Comparison of ENCODE assay signal across 8 cellular contexts in genomic region chr10:63267414-63268138, GRCh38.
DNase-seq lines count a peak whose midpoint lies in the region; ATAC-seq and TF ChIP-seq lines count a peak whose summit lies in the region.

No MANE protein-coding gene starts in this region.

- no peaks in the 10 kb centered on the region for H3K9me3 ChIP-seq in Loucy (ENCODE audit: insufficient read depth, low read depth, low read length)
- no peaks in the 10 kb centered on the region for H3K9me3 ChIP-seq in osteoblast (ENCODE audit: low read depth, low read length)

- H3K27ac Mint-ChIP-seq in activated naive CD4-positive, alpha-beta T cell treated with anti-CD3 and anti-CD28 coated beads, Interleukin-2, amount 10 ng/mL, durations not matched to agents 7 days and 5 days = peak overlapping the region; percentile 100
- H3K27ac Mint-ChIP-seq in activated T-helper 1 cell treated with anti-CD3 and anti-CD28 coated beads, Interleukin-12 subunit alpha, Interleukin-12 subunit beta, Interleukin-2, Interleukin-4 antibody, amounts not matched to agents 30 ng/mL and 10 ng/mL and 1 ng/mL, durations not matched to agents 14 hours and 24 hours and 36 hours = peak overlapping the region; percentile 98

- H3K27me3 ChIP-seq in Loucy (ENCODE audit: insufficient read depth, low read length, poor library complexity, severe bottlenecking) (no peaks in the 10 kb centered on the region), osteoblast (ENCODE audit: insufficient read depth, low read length) (no peaks in the 10 kb centered on the region)

- no peaks in the 10 kb centered on the region for H3F3A ChIP-seq in Loucy (ENCODE audit: low read depth)

- peak overlapping the region; percentile 95 for H3K4me3 Mint-ChIP-seq in activated naive CD4-positive, alpha-beta T cell treated with anti-CD3 and anti-CD28 coated beads, Interleukin-2, amount 10 ng/mL, durations not matched to agents 7 days and 5 days
- H3K4me3 Mint-ChIP-seq in activated T-helper 1 cell treated with anti-CD3 and anti-CD28 coated beads, Interleukin-12 subunit alpha, Interleukin-12 subunit beta, Interleukin-2, Interleukin-4 antibody, amounts not matched to agents 30 ng/mL and 10 ng/mL and 1 ng/mL, durations not matched to agents 14 hours and 24 hours and 36 hours = peak overlapping the region; percentile 95

- peak overlapping the region; percentile 84 for H3K4me3 ChIP-seq in Loucy (ENCODE audit: low read length, poor library complexity, severe bottlenecking)
- peak overlapping the region; percentile 75 for H3K4me3 ChIP-seq in osteoblast (ENCODE audit: insufficient read depth, low read length)

- H3K4me1 ChIP-seq in Loucy (ENCODE audit: insufficient read depth, low read length, poor library complexity, severe bottlenecking) (peaks cover 24% of the 10 kb centered on the region), osteoblast (ENCODE audit: insufficient read depth, low read length) (peaks cover 22% of the 10 kb centered on the region)

- peak overlapping the region; percentile 96 for H3K27ac ChIP-seq in osteoblast (ENCODE audit: low read depth, low read length)

- H4K20me1 ChIP-seq in Loucy (ENCODE audit: insufficient read depth, low read length, poor library complexity, severe bottlenecking) (peaks cover 48% of the 10 kb centered on the region), osteoblast (ENCODE audit: insufficient read depth, low read length) (no peaks in the 10 kb centered on the region)

- H2AFZ ChIP-seq in Loucy (ENCODE audit: low read length) = no peak overlapping the region
- no peak overlapping the region for H2AFZ ChIP-seq in osteoblast (ENCODE audit: low read length)

- peak overlapping the region; percentile 79 for H3K9ac ChIP-seq in Loucy (ENCODE audit: low read depth, low read length, poor library complexity, severe bottlenecking)

- H3K4me2 ChIP-seq in Loucy (ENCODE audit: low read depth, low read length, poor library complexity, severe bottlenecking) = peak overlapping the region; percentile 92
- H3K4me2 ChIP-seq in osteoblast (ENCODE audit: insufficient read depth, low read length) = peak overlapping the region; percentile 90

- CTCF ChIA-PET in activated naive CD4-positive, alpha-beta T cell treated with anti-CD3 and anti-CD28 coated beads, Interleukin-2, amount 10 ng/mL, durations not matched to agents 7 days and 5 days (lab: Charles Lee) = interaction anchor here (0.8 to 3.6 kb wide), 5 partner anchors 11 to 362 kb away, joined by 3 to 20 read pairs (median 4); no protein-coding TSS in a partner anchor

- no peaks in the 10 kb centered on the region for H3K9me3 Mint-ChIP-seq in activated naive CD4-positive, alpha-beta T cell treated with anti-CD3 and anti-CD28 coated beads, Interleukin-2, amount 10 ng/mL, durations not matched to agents 7 days and 5 days
- H3K9me3 Mint-ChIP-seq in activated T-helper 1 cell treated with anti-CD3 and anti-CD28 coated beads, Interleukin-12 subunit alpha, Interleukin-12 subunit beta, Interleukin-2, Interleukin-4 antibody, amounts not matched to agents 30 ng/mL and 10 ng/mL and 1 ng/mL, durations not matched to agents 14 hours and 24 hours and 36 hours = no peaks in the 10 kb centered on the region

- H3K4me1 Mint-ChIP-seq in activated naive CD4-positive, alpha-beta T cell treated with anti-CD3 and anti-CD28 coated beads, Interleukin-2, amount 10 ng/mL, durations not matched to agents 7 days and 5 days = peaks cover 19% of the 10 kb centered on the region
- peaks cover 27% of the 10 kb centered on the region for H3K4me1 Mint-ChIP-seq in activated T-helper 1 cell treated with anti-CD3 and anti-CD28 coated beads, Interleukin-12 subunit alpha, Interleukin-12 subunit beta, Interleukin-2, Interleukin-4 antibody, amounts not matched to agents 30 ng/mL and 10 ng/mL and 1 ng/mL, durations not matched to agents 14 hours and 24 hours and 36 hours (ENCODE audit: low read depth)

- H3K36me3 ChIP-seq in Loucy (ENCODE audit: insufficient read depth, low read length) (no peaks in the 10 kb centered on the region), osteoblast (ENCODE audit: insufficient read depth, low read length) (no peaks in the 10 kb centered on the region)

- intact Hi-C loops in activated T-helper 1 cell treated with anti-CD3 and anti-CD28 coated beads, Interleukin-12 subunit alpha, Interleukin-12 subunit beta, Interleukin-2, Interleukin-4 antibody, amounts not matched to agents 30 ng/mL and 10 ng/mL and 1 ng/mL, durations not matched to agents 14 hours and 24 hours and 36 hours (cut with micrococcal nuclease) = loop anchor here (1.0 to 5.0 kb wide), 7 partner anchors 50 to 1365 kb away; partner anchors contain the start of genes ARID5B and JMJD1C

- H3K79me2 ChIP-seq in Loucy (ENCODE audit: insufficient read depth, low read length) (peaks cover 84% of the 10 kb centered on the region), osteoblast (ENCODE audit: insufficient read depth, low read length) (peaks cover 79% of the 10 kb centered on the region)

- no peaks in the 10 kb centered on the region for H3K27me3 Mint-ChIP-seq in activated naive CD4-positive, alpha-beta T cell treated with anti-CD3 and anti-CD28 coated beads, Interleukin-2, amount 10 ng/mL, durations not matched to agents 7 days and 5 days
- no peaks in the 10 kb centered on the region for H3K27me3 Mint-ChIP-seq in activated T-helper 1 cell treated with anti-CD3 and anti-CD28 coated beads, Interleukin-12 subunit alpha, Interleukin-12 subunit beta, Interleukin-2, Interleukin-4 antibody, amounts not matched to agents 30 ng/mL and 10 ng/mL and 1 ng/mL, durations not matched to agents 14 hours and 24 hours and 36 hours (ENCODE audit: insufficient read depth)

- no peak for ATAC-seq in HG03378 (IDR thresholded peaks at IDR 0.05; ENCODE audit: unreplicated experiment)

- TF ChIP-seq CTCF in Loucy (conservative IDR thresholded peaks at IDR 0.05; ENCODE audit: low read length) (no peak), osteoblast (IDR thresholded peaks at IDR 0.05; ENCODE audit: extremely low read depth, low read depth, low read length) (no peak)

- peaks cover 13% of the 10 kb centered on the region for H3K36me3 Mint-ChIP-seq in activated naive CD4-positive, alpha-beta T cell treated with anti-CD3 and anti-CD28 coated beads, Interleukin-2, amount 10 ng/mL, durations not matched to agents 7 days and 5 days
- peaks cover 2% of the 10 kb centered on the region for H3K36me3 Mint-ChIP-seq in activated T-helper 1 cell treated with anti-CD3 and anti-CD28 coated beads, Interleukin-12 subunit alpha, Interleukin-12 subunit beta, Interleukin-2, Interleukin-4 antibody, amounts not matched to agents 30 ng/mL and 10 ng/mL and 1 ng/mL, durations not matched to agents 14 hours and 24 hours and 36 hours (ENCODE audit: low read depth)

- H3K9me2 ChIP-seq in Loucy (replicated peaks; ENCODE audit: low read depth, low read length) = no peaks in the 10 kb centered on the region

- no peak for DNase-seq in activated naive CD4-positive, alpha-beta T cell treated with anti-CD3 and anti-CD28 coated beads, Interleukin-2, amount 10 ng/mL, durations not matched to agents 7 days and 5 days
- DNase-seq in activated naive CD4-positive, alpha-beta T cell treated with anti-CD3 and anti-CD28 coated beads, Interleukin-2, amount 50 U/mL, for 16 hours = no peak
- DNase-seq in activated T-helper 1 cell treated with anti-CD3 and anti-CD28 coated beads, Interleukin-12 subunit alpha, Interleukin-12 subunit beta, Interleukin-2, Interleukin-4 antibody, amounts not matched to agents 30 ng/mL and 10 ng/mL and 1 ng/mL, durations not matched to agents 14 hours and 24 hours and 36 hours (ENCODE audit: low spot score) = no peak
- DNase-seq in germinal center (ENCODE audit: low spot score) (peak; percentile 37), osteoblast (ENCODE audit: insufficient read length, low spot score, missing footprints) (peak; percentile 42), NCI-H1105 treated with DMSO at 0.1 percent for 48 hours (lab: John Stamatoyannopoulos, UW) (no peak)

Comparison
In these comparisons a context has a peak if more than half of its experiments do, and no peak if none do; other contexts are left out.
1. DNase-seq: peak in germinal center (single experiment) and osteoblast (single experiment); none in activated naive CD4-positive, alpha-beta T cell treated with anti-CD3 and anti-CD28 coated beads, Interleukin-2, amount 10 ng/mL, durations not matched to agents 7 days and 5 days (single experiment), activated naive CD4-positive, alpha-beta T cell treated with anti-CD3 and anti-CD28 coated beads, Interleukin-2, amount 50 U/mL, for 16 hours (single experiment), activated T-helper 1 cell treated with anti-CD3 and anti-CD28 coated beads, Interleukin-12 subunit alpha, Interleukin-12 subunit beta, Interleukin-2, Interleukin-4 antibody, amounts not matched to agents 30 ng/mL and 10 ng/mL and 1 ng/mL, durations not matched to agents 14 hours and 24 hours and 36 hours (single experiment) and NCI-H1105 treated with DMSO at 0.1 percent for 48 hours (single experiment).